Comparison of ENCODE assay signal across 1 cellular context in genomic region chr6:157235600-157236039, GRCh38.
TF ChIP-seq lines count a peak whose summit lies in the region.

No MANE protein-coding gene starts in this region.

TF ChIP-seq in WTC11, 78 proteins besides CTCF, POLR2A, EP300 and RAD21 (continued from another document):
- TF ChIP-seq PRDM15 (CRISPR knock-in tag; IDR thresholded peaks at IDR 0.05) (no peak), HMGXB4 (CRISPR knock-in tag; IDR thresholded peaks at IDR 0.05) (peak; percentile 53), ELF4 (CRISPR knock-in tag; IDR thresholded peaks at IDR 0.05; ENCODE audit: low read depth) (no peak), ZBTB43 (CRISPR knock-in tag; IDR thresholded peaks at IDR 0.05) (no peak), CBFB (CRISPR knock-in tag; IDR thresholded peaks at IDR 0.05; ENCODE audit: low read depth) (no peak), ATF1 (CRISPR knock-in tag; IDR thresholded peaks at IDR 0.05) (no peak), GRHL2 (CRISPR knock-in tag; IDR thresholded peaks at IDR 0.05; ENCODE audit: insufficient replicate concordance, severe bottlenecking) (no peak), NR3C1 (CRISPR knock-in tag; conservative IDR thresholded peaks at IDR 0.05; ENCODE audit: low read depth) (no peak), NR2C2 (CRISPR knock-in tag; IDR thresholded peaks at IDR 0.05) (no peak), IRF2 (CRISPR knock-in tag; IDR thresholded peaks at IDR 0.05; ENCODE audit: borderline replicate concordance, low read depth) (no peak), NFE2L1 (CRISPR knock-in tag; IDR thresholded peaks at IDR 0.05) (no peak), NFATC4 (CRISPR knock-in tag; IDR thresholded peaks at IDR 0.05) (no peak), CREB1 (CRISPR knock-in tag; IDR thresholded peaks at IDR 0.05) (no peak), KAT7 (CRISPR knock-in tag; IDR thresholded peaks at IDR 0.05; ENCODE audit: borderline replicate concordance) (no peak), ZNF219 (CRISPR knock-in tag; IDR thresholded peaks at IDR 0.05; ENCODE audit: borderline replicate concordance) (no peak), ATF2 (CRISPR knock-in tag; IDR thresholded peaks at IDR 0.05; ENCODE audit: borderline replicate concordance, low read depth) (no peak), MLX (CRISPR knock-in tag; IDR thresholded peaks at IDR 0.05) (no peak), ERG (CRISPR knock-in tag; IDR thresholded peaks at IDR 0.05) (no peak), PREB (CRISPR knock-in tag; IDR thresholded peaks at IDR 0.05; ENCODE audit: borderline replicate concordance) (no peak), CREM (CRISPR knock-in tag; IDR thresholded peaks at IDR 0.05) (no peak), SMAD4 (CRISPR knock-in tag; IDR thresholded peaks at IDR 0.05) (no peak), RELA (CRISPR knock-in tag; IDR thresholded peaks at IDR 0.05; ENCODE audit: borderline replicate concordance) (no peak), ZNF317 (CRISPR knock-in tag; IDR thresholded peaks at IDR 0.05; ENCODE audit: borderline replicate concordance, low read depth) (no peak)
- TF ChIP-seq, protein P1, sequence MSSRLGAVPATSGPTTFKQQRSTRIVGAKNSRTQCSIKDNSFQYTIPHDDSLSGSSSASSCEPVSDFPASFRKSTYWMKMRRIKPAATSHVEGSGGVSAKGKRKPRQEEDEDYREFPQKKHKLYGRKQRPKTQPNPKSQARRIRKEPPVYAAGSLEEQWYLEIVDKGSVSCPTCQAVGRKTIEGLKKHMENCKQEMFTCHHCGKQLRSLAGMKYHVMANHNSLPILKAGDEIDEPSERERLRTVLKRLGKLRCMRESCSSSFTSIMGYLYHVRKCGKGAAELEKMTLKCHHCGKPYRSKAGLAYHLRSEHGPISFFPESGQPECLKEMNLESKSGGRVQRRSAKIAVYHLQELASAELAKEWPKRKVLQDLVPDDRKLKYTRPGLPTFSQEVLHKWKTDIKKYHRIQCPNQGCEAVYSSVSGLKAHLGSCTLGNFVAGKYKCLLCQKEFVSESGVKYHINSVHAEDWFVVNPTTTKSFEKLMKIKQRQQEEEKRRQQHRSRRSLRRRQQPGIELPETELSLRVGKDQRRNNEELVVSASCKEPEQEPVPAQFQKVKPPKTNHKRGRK (CRISPR knock-in tag; IDR thresholded peaks at IDR 0.05; ENCODE audit: borderline replicate concordance): no peak
- TF ChIP-seq, protein P2, sequence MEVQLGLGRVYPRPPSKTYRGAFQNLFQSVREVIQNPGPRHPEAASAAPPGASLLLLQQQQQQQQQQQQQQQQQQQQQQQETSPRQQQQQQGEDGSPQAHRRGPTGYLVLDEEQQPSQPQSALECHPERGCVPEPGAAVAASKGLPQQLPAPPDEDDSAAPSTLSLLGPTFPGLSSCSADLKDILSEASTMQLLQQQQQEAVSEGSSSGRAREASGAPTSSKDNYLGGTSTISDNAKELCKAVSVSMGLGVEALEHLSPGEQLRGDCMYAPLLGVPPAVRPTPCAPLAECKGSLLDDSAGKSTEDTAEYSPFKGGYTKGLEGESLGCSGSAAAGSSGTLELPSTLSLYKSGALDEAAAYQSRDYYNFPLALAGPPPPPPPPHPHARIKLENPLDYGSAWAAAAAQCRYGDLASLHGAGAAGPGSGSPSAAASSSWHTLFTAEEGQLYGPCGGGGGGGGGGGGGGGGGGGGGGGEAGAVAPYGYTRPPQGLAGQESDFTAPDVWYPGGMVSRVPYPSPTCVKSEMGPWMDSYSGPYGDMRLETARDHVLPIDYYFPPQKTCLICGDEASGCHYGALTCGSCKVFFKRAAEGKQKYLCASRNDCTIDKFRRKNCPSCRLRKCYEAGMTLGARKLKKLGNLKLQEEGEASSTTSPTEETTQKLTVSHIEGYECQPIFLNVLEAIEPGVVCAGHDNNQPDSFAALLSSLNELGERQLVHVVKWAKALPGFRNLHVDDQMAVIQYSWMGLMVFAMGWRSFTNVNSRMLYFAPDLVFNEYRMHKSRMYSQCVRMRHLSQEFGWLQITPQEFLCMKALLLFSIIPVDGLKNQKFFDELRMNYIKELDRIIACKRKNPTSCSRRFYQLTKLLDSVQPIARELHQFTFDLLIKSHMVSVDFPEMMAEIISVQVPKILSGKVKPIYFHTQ (CRISPR knock-in tag; IDR thresholded peaks at IDR 0.05): no peak
